In genomic region chr5:154145268-154145667, GRCh38 we compare ENCODE assay signal across 17 cellular contexts. TPM values are rescaled to one million over a fixed set of nuclear protein-coding genes. Genes with fewer than 3 reads are reported as not detected.
DNase-seq lines count a peak whose midpoint lies in the region; ATAC-seq and TF ChIP-seq lines count a peak whose summit lies in the region.
"Had no signal": no experiment of that assay in that cellular context is flagged by ENCODE, and none has a peak within 500 bp of the region (broad histone marks: within the 10 kb centered on the region; RNA-seq: fewer than 3 reads in every experiment).

No MANE protein-coding gene starts in this region.

- H3K36me3 Mint-ChIP-seq in brain (no peaks in the 10 kb centered on the region), nephron progenitor cell (ENCODE audit: low read depth) (no peaks in the 10 kb centered on the region)
- H3K36me3 Mint-ChIP-seq: CD4-positive, alpha-beta memory T cell had no signal

- ATAC-seq in GM18868 (IDR thresholded peaks at IDR 0.05; ENCODE audit: unreplicated experiment) (peak; percentile 61), HG03342 (IDR thresholded peaks at IDR 0.05; ENCODE audit: unreplicated experiment) (no peak)
- ATAC-seq: GM23338 had no signal

- no peaks in the 10 kb centered on the region for H3K36me3 ChIP-seq in esophagus muscularis mucosa
- H3K36me3 ChIP-seq: HAP-1 had no signal

- intact Hi-C loops in esophagus muscularis mucosa (cut with DNase I) = no loop called here

- H3K9me3 ChIP-seq in esophagus muscularis mucosa = no peaks in the 10 kb centered on the region
- H3K9me3 ChIP-seq: HAP-1 had no signal

- peak overlapping the region in 3 of 5 experiments; percentile 14 to 87 (median 26) for H3K27ac Mint-ChIP-seq in brain
- H3K27ac Mint-ChIP-seq in nephron progenitor cell = no peak overlapping the region
- H3K27ac Mint-ChIP-seq: CD4-positive, alpha-beta memory T cell; GM23338; HFFc6 had no signal

- H3K9me3 Mint-ChIP-seq in brain = peaks cover 0 to 2% (median 0%) of the 10 kb centered on the region in 5 experiments
- H3K9me3 Mint-ChIP-seq in nephron progenitor cell = no peaks in the 10 kb centered on the region
- H3K9me3 Mint-ChIP-seq: CD4-positive, alpha-beta memory T cell; GM23338; HFFc6 had no signal

- no peak for TF ChIP-seq EP300 in esophagus muscularis mucosa (IDR thresholded peaks at IDR 0.05)

- TF ChIP-seq CTCF in brain (conservative IDR thresholded peaks at IDR 0.05) = no peak
- TF ChIP-seq CTCF in esophagus muscularis mucosa (IDR thresholded peaks at IDR 0.05) = no peak
- TF ChIP-seq CTCF in nephron progenitor cell (IDR thresholded peaks at IDR 0.05) = no peak

- H3K4me3 ChIP-seq in esophagus muscularis mucosa = no peak overlapping the region
- H3K4me3 ChIP-seq: GM23338, HAP-1 had no signal

- no peak overlapping the region for H3K27ac ChIP-seq in esophagus muscularis mucosa (replicated peaks in 1 of 4)

- H3K4me1 ChIP-seq in esophagus muscularis mucosa = peaks cover 0 to 12% (median 6%) of the 10 kb centered on the region in 4 donors
- H3K4me1 ChIP-seq: HAP-1 had no signal

- WGBS in esophagus muscularis mucosa = 90% methylated on average over 4 of the region's 4 CpGs

- DNase-seq in esophagus muscularis mucosa (ENCODE audit: extremely low spot score) (peak; percentile 37), nephron progenitor cell (no peak), Kasumi-1 (lab: John Stamatoyannopoulos, UW) (no peak), DMS53 treated with DMSO at 0.1 percent for 48 hours (lab: John Stamatoyannopoulos, UW; ENCODE audit: unreplicated experiment) (no peak), NCI-H2196 (lab: John Stamatoyannopoulos, UW; ENCODE audit: unreplicated experiment) (no peak)
- DNase-seq: C1 segment of cervical spinal cord; Calu3; CD4-positive, alpha-beta memory T cell; COR-L47; DMS53; GF-D8; HFFc6 had no signal

- TF ChIP-seq POLR2A in esophagus muscularis mucosa (IDR thresholded peaks at IDR 0.05; ENCODE audit: low read depth) = no peak

- peaks cover 55% of the 10 kb centered on the region for H3K4me1 Mint-ChIP-seq in brain
- peaks cover 69% of the 10 kb centered on the region for H3K4me1 Mint-ChIP-seq in nephron progenitor cell
- H3K4me1 Mint-ChIP-seq: CD4-positive, alpha-beta memory T cell had no signal

- H3K4me3 Mint-ChIP-seq in brain (no peak overlapping the region), nephron progenitor cell (peak overlapping the region; percentile 21)
- H3K4me3 Mint-ChIP-seq: CD4-positive, alpha-beta memory T cell; GM23338; HFFc6 had no signal

- peaks cover 44% of the 10 kb centered on the region for H3K27me3 Mint-ChIP-seq in brain
- H3K27me3 Mint-ChIP-seq in nephron progenitor cell (ENCODE audit: low read depth, poor library complexity) = peaks cover 48% of the 10 kb centered on the region

- H3K27me3 ChIP-seq in esophagus muscularis mucosa = no peaks in the 10 kb centered on the region

RNA-seq across cellular contexts. Expression of gene GALNT10, which starts 45.3 kb away (rescaled TPM):
- polyA plus RNA-seq in brain (ENCODE audit: insufficient read depth, low read depth, low replicate concordance) = 5.0 TPM
- total RNA-seq in esophagus muscularis mucosa = 10 to 100 TPM; 21.4 to 49.8 (median 44.7) TPM
